Comparison of ENCODE assay signal across 7 cellular contexts in the genomic region with DNA sequence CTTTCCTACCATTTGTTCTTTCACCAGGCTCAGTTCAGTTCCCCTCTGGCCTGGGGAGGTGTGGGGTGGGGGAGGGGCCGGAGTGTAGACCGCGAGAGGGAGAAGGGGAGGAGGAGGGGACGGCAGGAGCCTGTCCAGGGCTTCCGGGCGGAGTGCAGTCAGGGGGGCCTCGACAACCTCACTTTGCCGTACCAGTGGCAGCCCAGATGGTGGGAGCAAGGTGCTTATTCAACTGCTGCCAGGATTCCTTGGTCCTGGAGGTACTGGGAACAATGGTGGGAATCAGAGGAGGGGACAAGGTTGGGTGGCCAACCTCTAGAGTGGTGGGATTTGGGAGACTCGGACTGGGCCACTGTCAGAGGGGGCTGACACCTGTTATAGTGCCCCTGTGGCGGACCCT. TPM values are rescaled to one million over a fixed set of nuclear protein-coding genes. Genes with fewer than 3 reads are reported as not detected.
DNase-seq lines count a peak whose midpoint lies in the region; ATAC-seq and TF ChIP-seq lines count a peak whose summit lies in the region.

No MANE protein-coding gene starts in this region.

- H4K8ac ChIP-seq in H9 (replicated peaks; ENCODE audit: insufficient read length, low read depth, low read length) = no peak overlapping the region

- no peaks in the 10 kb centered on the region for H3K9me3 Mint-ChIP-seq in H9
- peaks cover 1% of the 10 kb centered on the region for H3K9me3 Mint-ChIP-seq in glutamatergic neuron (ENCODE audit: unreplicated experiment)

- H3K9ac ChIP-seq in H9 (ENCODE audit: extremely low read depth, insufficient read length, low read length) = no peak overlapping the region

- TF ChIP-seq CTCF in H9 (conservative IDR thresholded peaks at IDR 0.05) (no peak), glutamatergic neuron (IDR thresholded peaks at IDR 0.05; ENCODE audit: partially characterized antibody, unreplicated experiment) (no peak)

- no peak overlapping the region for H3K14ac ChIP-seq in H9 (ENCODE audit: insufficient read depth, low read length)

- H3K23me2 ChIP-seq in H9 (ENCODE audit: insufficient read length, low read depth, low read length, poor library complexity, severe bottlenecking) = peaks cover 10% of the 10 kb centered on the region

- H2BK120ac ChIP-seq in H9 (ENCODE audit: low read depth, low read length, poor library complexity, severe bottlenecking) = no peak overlapping the region

- H3K27ac ChIP-seq in H9 (ENCODE audit: insufficient read length, low read depth, low read length) = no peak overlapping the region

- H3T11ph ChIP-seq in H9 (ENCODE audit: low read length) = no peak overlapping the region

- no peak overlapping the region for H2BK15ac ChIP-seq in H9 (ENCODE audit: low read depth, low read length)

- DNase-seq in H9 (no peak), UCSD-AML1 (lab: John Stamatoyannopoulos, UW; ENCODE audit: unreplicated experiment) (peak; percentile 61), glutamatergic neuron (no peak), sciatic nerve (ENCODE audit: low spot score) (peak; percentile 40), NCI-H1436 treated with DMSO at 0.1 percent for 48 hours (lab: John Stamatoyannopoulos, UW) (no peak), SK-N-DZ (ENCODE audit: low spot score) (no peak)
- DNase-seq in NK-92 treated with Interleukin-12 subunit alpha and Interleukin-12 subunit beta, amount 100 ng/mL, for 24 hours (lab: John Stamatoyannopoulos, UW) = no peak

- no peaks in the 10 kb centered on the region for H3K27me3 ChIP-seq in H9 (ENCODE audit: insufficient read depth, low read length)

- H3K27me3 Mint-ChIP-seq in H9 (ENCODE audit: low read depth) (peaks cover 7% of the 10 kb centered on the region), glutamatergic neuron (ENCODE audit: unreplicated experiment) (peaks cover 4% of the 10 kb centered on the region)

- H4K20me1 ChIP-seq in H9 (ENCODE audit: control insufficient read depth, insufficient read depth, insufficient read length) = no peaks in the 10 kb centered on the region

- ATAC-seq in sciatic nerve = no peak

- no peak overlapping the region for H3K23ac ChIP-seq in H9 (ENCODE audit: insufficient read length, low read depth, low read length)

- WGBS in H9 (ENCODE audit: extremely low coverage, insufficient read length, low lambda C conversion rate) = no CpG with 5 or more reads among the region's 10 CpGs

- peaks cover 13 to 15% of the 10 kb centered on the region in 2 experiments for H3K4me1 Mint-ChIP-seq in H9
- H3K4me1 Mint-ChIP-seq in glutamatergic neuron (ENCODE audit: low read depth, unreplicated experiment) = peaks cover 9% of the 10 kb centered on the region

- no peak overlapping the region for H4K91ac ChIP-seq in H9 (ENCODE audit: insufficient read length, low read depth, low read length)

- no peak overlapping the region for H2AFZ ChIP-seq in H9 (ENCODE audit: low read length)

- H3K4me3 Mint-ChIP-seq in H9 (peak overlapping the region; percentile 65 to 79), glutamatergic neuron (ENCODE audit: unreplicated experiment) (peak overlapping the region; percentile 81)

- intact Hi-C loops in sciatic nerve (cut with DNase I) = no loop called here

- H2AK5ac ChIP-seq in H9 (ENCODE audit: insufficient read length, low read length) = no peak overlapping the region

- no peak overlapping the region for H3K56ac ChIP-seq in H9 (ENCODE audit: insufficient read length, low read depth, low read length)

- no peak overlapping the region for H3K4ac ChIP-seq in H9 (ENCODE audit: low read depth, low read length)

- H3K79me2 ChIP-seq in H9 (ENCODE audit: insufficient read depth, low read length) = no peaks in the 10 kb centered on the region

- H3K27ac Mint-ChIP-seq in H9 (no peak overlapping the region), glutamatergic neuron (ENCODE audit: unreplicated experiment) (no peak overlapping the region)

- no peak overlapping the region for H4K5ac ChIP-seq in H9 (ENCODE audit: insufficient read length, low read depth, low read length)

- no peak overlapping the region for H2BK20ac ChIP-seq in H9 (ENCODE audit: low read depth, low read length, poor library complexity, severe bottlenecking)

- no peak overlapping the region for H3K18ac ChIP-seq in H9 (ENCODE audit: insufficient read length, low read depth, low read length)

- H3K4me2 ChIP-seq in H9 (ENCODE audit: insufficient read depth, insufficient read length, low read length) = peak overlapping the region; percentile 36

- no peak overlapping the region for H2BK5ac ChIP-seq in H9 (ENCODE audit: insufficient read length, low read length)

- H3K9me3 ChIP-seq in H9 (ENCODE audit: control insufficient read depth, low read depth, low read length) = no peaks in the 10 kb centered on the region

- H3K79me1 ChIP-seq in H9 (ENCODE audit: insufficient read depth, low read depth, low read length, poor library complexity, severe bottlenecking) = no peaks in the 10 kb centered on the region

- H2BK12ac ChIP-seq in H9 (ENCODE audit: insufficient read length, low read depth, low read length) = no peak overlapping the region

- H3K4me1 ChIP-seq in H9 (ENCODE audit: insufficient read depth, low read length) = no peaks in the 10 kb centered on the region

- no peaks in the 10 kb centered on the region for H3K36me3 Mint-ChIP-seq in H9 (ENCODE audit: insufficient read depth in 1 of 3, low read depth in 3 of 3)
- no peaks in the 10 kb centered on the region for H3K36me3 Mint-ChIP-seq in glutamatergic neuron (ENCODE audit: unreplicated experiment)

RNA-seq across cellular contexts. Expression of a gene that starts 1.2 kb away (rescaled TPM):
- total RNA-seq in H9 (2021) (10.2 and 10.6 TPM in 2 replicates), glutamatergic neuron (ENCODE audit: unreplicated experiment) (47.4 TPM), sciatic nerve (30.8 TPM)
- 3.0 and 5.0 TPM in 2 replicates for polyA plus RNA-seq in SK-N-DZ (2014; cell fraction: cytosol; rRNA removed)
- 4.9 and 9.7 TPM in 2 replicates for polyA plus RNA-seq in SK-N-DZ (2014; cell fraction: nucleus; rRNA removed)

RNA-seq across cellular contexts. Expression of a gene that starts 12.8 kb away (rescaled TPM):
- 20.7 and 24.9 TPM in 2 replicates for total RNA-seq in H9 (2021)
- 27.1 TPM for total RNA-seq in glutamatergic neuron (ENCODE audit: unreplicated experiment)
- total RNA-seq in sciatic nerve = 46.4 TPM
- 11.0 and 11.8 TPM in 2 replicates for polyA plus RNA-seq in SK-N-DZ (2014; cell fraction: cytosol; rRNA removed)
- polyA plus RNA-seq in SK-N-DZ (2014; cell fraction: nucleus; rRNA removed) = 35.4 and 50.2 TPM in 2 replicates

RNA-seq across cellular contexts. Expression of a gene that starts 23.7 kb away (rescaled TPM):
- total RNA-seq in H9 (2021) (9.4 and 9.9 TPM in 2 replicates), glutamatergic neuron (ENCODE audit: unreplicated experiment) (18.1 TPM), sciatic nerve (13.2 TPM)
- polyA plus RNA-seq in SK-N-DZ (2014; cell fraction: cytosol; rRNA removed) = 2.8 and 2.9 TPM in 2 replicates
- 3.6 and 4.2 TPM in 2 replicates for polyA plus RNA-seq in SK-N-DZ (2014; cell fraction: nucleus; rRNA removed)

Comparison
In these comparisons a context has a peak if more than half of its experiments do, and no peak if none do; other contexts are left out.
1. DNase-seq: peak in UCSD-AML1 (single experiment) and sciatic nerve (single experiment); none in H9 (single experiment), glutamatergic neuron (single experiment), NK-92 treated with Interleukin-12 subunit alpha and Interleukin-12 subunit beta, amount 100 ng/mL, for 24 hours (single experiment), NCI-H1436 treated with DMSO at 0.1 percent for 48 hours (single experiment) and SK-N-DZ (single experiment).